Comparison of ENCODE assay signal across 14 cellular contexts in the genomic region with DNA sequence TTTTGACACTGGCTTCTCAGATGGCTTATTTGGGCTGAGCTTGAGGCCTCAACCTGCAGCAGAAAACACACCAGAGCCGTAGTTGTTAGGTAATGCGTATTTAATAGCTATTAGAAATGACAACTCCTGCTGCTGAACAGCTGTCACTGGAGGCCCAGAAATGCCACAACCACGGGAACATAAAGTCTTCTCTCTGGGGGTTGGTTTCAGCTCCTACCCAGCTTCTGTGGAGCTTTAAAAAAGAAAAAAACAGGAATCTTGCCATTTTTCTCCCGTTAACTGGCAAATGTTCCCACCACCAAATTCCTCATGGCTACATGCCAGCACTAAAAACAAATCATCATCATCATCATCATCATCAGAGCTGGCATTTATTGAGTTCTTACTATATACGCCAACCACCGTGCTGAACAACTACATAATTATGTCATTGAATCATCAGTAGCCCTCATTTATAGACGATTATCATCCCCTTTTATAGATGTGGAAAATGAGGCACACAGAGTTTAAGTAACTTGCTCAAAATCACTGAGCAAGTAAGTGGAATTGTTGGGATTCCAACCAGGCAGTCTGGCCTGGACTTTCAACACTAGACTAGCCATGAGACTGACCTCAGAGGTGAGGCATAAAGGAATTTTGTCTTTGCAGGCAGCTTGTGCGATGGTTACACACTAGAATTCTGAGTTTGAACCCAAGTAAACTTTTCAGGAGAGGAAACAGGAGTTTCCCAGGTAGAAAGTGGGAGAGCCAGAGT.
DNase-seq lines count a peak whose midpoint lies in the region; ATAC-seq and TF ChIP-seq lines count a peak whose summit lies in the region.
"Had no signal": no experiment of that assay in that cellular context is flagged by ENCODE, and none has a peak within 500 bp of the region (broad histone marks: within the 10 kb centered on the region; RNA-seq: fewer than 3 reads in every experiment).

No MANE protein-coding gene starts in this region.

- H3K4me1 ChIP-seq in thyroid gland: peaks cover 35 to 41% of the 10 kb centered on the region in 2 donors
- no peaks in the 10 kb centered on the region for H3K4me1 ChIP-seq in upper lobe of left lung

- in situ Hi-C loops in brain microvascular endothelial cell (cut with HindIII; ENCODE audit: low pct_ligation_motif_present, low sequenced_read_pairs): no loop called here

- no peaks in the 10 kb centered on the region for H3K36me3 ChIP-seq in thyroid gland
- no peaks in the 10 kb centered on the region for H3K36me3 ChIP-seq in upper lobe of left lung
- H3K36me3 ChIP-seq in brain microvascular endothelial cell (replicated peaks): no peaks in the 10 kb centered on the region
- H3K36me3 ChIP-seq: neural progenitor cell, transverse colon had no signal

- H3K9me3 ChIP-seq in thyroid gland (no peaks in the 10 kb centered on the region), upper lobe of left lung (no peaks in the 10 kb centered on the region)
- H3K9me3 ChIP-seq: heart right ventricle, transverse colon had no signal

- TF ChIP-seq EP300 in upper lobe of left lung (IDR thresholded peaks at IDR 0.05): no peak

- intact Hi-C loops in thyroid gland (cut with DNase I): no loop called here

- H3K27me3 ChIP-seq in thyroid gland (no peaks in the 10 kb centered on the region), upper lobe of left lung (no peaks in the 10 kb centered on the region), brain microvascular endothelial cell (replicated peaks) (no peaks in the 10 kb centered on the region)
- H3K27me3 ChIP-seq: heart right ventricle, neural progenitor cell, transverse colon had no signal

- no peak overlapping the region for H3K4me3 ChIP-seq in fibroblast of mammary gland (ENCODE audit: control insufficient read depth, low read depth, low read length)
- no peak overlapping the region for H3K4me3 ChIP-seq in thyroid gland (replicated peaks in 1 of 3)
- no peak overlapping the region for H3K4me3 ChIP-seq in upper lobe of left lung
- no peak overlapping the region for H3K4me3 ChIP-seq in brain microvascular endothelial cell (ENCODE audit: low read depth, low read length)
- H3K4me3 ChIP-seq: heart right ventricle, neural progenitor cell, transverse colon had no signal

- no peak for ATAC-seq in upper lobe of left lung (ENCODE audit: low FRiP score in 2 of 2)
- ATAC-seq: heart right ventricle had no signal

- 36 to 43% methylated on average over 8 of the region's 8 CpGs for WGBS in thyroid gland, 2 donors
- 76 to 81% methylated on average over 8 of the region's 8 CpGs for WGBS in upper lobe of left lung, 2 donors

- peak in 1 of 2 donors; percentile 22 for TF ChIP-seq POLR2A in thyroid gland (IDR thresholded peaks at IDR 0.05)
- TF ChIP-seq POLR2A in upper lobe of left lung (IDR thresholded peaks at IDR 0.05): no peak

- H3K27ac ChIP-seq in thyroid gland: peak overlapping the region; percentile 92 to 96 (median 93)
- no peak overlapping the region for H3K27ac ChIP-seq in upper lobe of left lung
- no peak overlapping the region for H3K27ac ChIP-seq in brain microvascular endothelial cell
- H3K27ac ChIP-seq: neural progenitor cell, RWPE1 had no signal

- DNase-seq in NCI-H748 (lab: John Stamatoyannopoulos, UW; ENCODE audit: unreplicated experiment) (peak; percentile 17), NCI-H748 treated with DMSO at 0.1 percent for 48 hours (lab: John Stamatoyannopoulos, UW) (no peak), NCI-H524 (lab: John Stamatoyannopoulos, UW) (peak; percentile 56 to 78), fibroblast of mammary gland (ENCODE audit: low read depth) (peak; percentile 34), thyroid gland (peak; percentile 42 to 70), upper lobe of left lung (no peak), T-helper 2 cell (no peak), brain microvascular endothelial cell (no peak)
- DNase-seq: activated CD8-positive, alpha-beta memory T cell treated with anti-CD3 and anti-CD28 coated beads, Interleukin-2, amount 50 U/mL, for 4 hours; effector CD8-positive, alpha-beta T cell; heart right ventricle had no signal

- TF ChIP-seq CTCF in fibroblast of mammary gland (conservative IDR thresholded peaks at IDR 0.05; ENCODE audit: control insufficient read depth, insufficient read depth, low read depth, low read length) (no peak), thyroid gland (IDR thresholded peaks at IDR 0.05) (no peak), upper lobe of left lung (IDR thresholded peaks at IDR 0.05) (no peak), brain microvascular endothelial cell (IDR thresholded peaks at IDR 0.05; ENCODE audit: low read depth, low read length, missing control alignments) (no peak)

Comparison
In these comparisons a context has a peak if more than half of its experiments do, and no peak if none do; other contexts are left out.
1. DNase-seq: peak in NCI-H748 (single experiment), NCI-H524 (2 of 2), fibroblast of mammary gland (single experiment) and thyroid gland (2 of 2); none in NCI-H748 treated with DMSO at 0.1 percent for 48 hours (single experiment), upper lobe of left lung (0 of 2), T-helper 2 cell (0 of 5) and brain microvascular endothelial cell (single experiment).
2. H3K27ac ChIP-seq: peak in thyroid gland (3 of 3); none in upper lobe of left lung (0 of 4) and brain microvascular endothelial cell (single experiment).